Comparison of ENCODE assay signal across 28 cellular contexts in genomic region chr4:7735395-7735794, GRCh38.
"Had no signal": no experiment of that assay in that cellular context is flagged by ENCODE, and none has a peak within 500 bp of the region (broad histone marks: within the 10 kb centered on the region; RNA-seq: fewer than 3 reads in every experiment).

No MANE protein-coding gene starts in this region.

- H3K9me3 ChIP-seq: ascending aorta, colonic mucosa, esophagus squamous epithelium had no signal

- H3K36me3 ChIP-seq: ascending aorta, breast epithelium, cardiac muscle cell, colonic mucosa, esophagus squamous epithelium, heart right ventricle had no signal

- DNase-seq: activated CD4-positive, alpha-beta memory T cell treated with anti-CD3 and anti-CD28 coated beads, Interleukin-2, amount 10 ng/mL, durations not matched to agents 7 days and 5 days; activated CD4-positive, alpha-beta T cell treated with anti-CD3 and anti-CD28 coated beads for 4 hours; activated CD4-positive, alpha-beta T cell treated with anti-CD3 and anti-CD28 coated beads, Interleukin-2, amount 10 ng/mL, durations not matched to agents 7 days and 5 days; activated CD4-positive, alpha-beta T cell treated with anti-CD3 and anti-CD28 coated beads, Interleukin-2, amount 50 U/mL, for 4 hours; activated CD4-positive, CD25-positive, alpha-beta regulatory T cell; activated CD4-positive, CD25-positive, alpha-beta regulatory T cell treated with anti-CD3 and anti-CD28 coated beads, Interleukin-2, amount 50 U/mL, for 72 hours; activated CD8-positive, alpha-beta memory T cell treated with anti-CD3 and anti-CD28 coated beads, Interleukin-2, amount 50 U/mL, for 48 hours; activated gamma-delta T cell; activated naive CD4-positive, alpha-beta T cell; activated naive CD4-positive, alpha-beta T cell treated with anti-CD3 and anti-CD28 coated beads, Interleukin-2, amount 10 ng/mL, durations not matched to agents 7 days and 5 days; activated naive CD8-positive, alpha-beta T cell treated with anti-CD3 and anti-CD28 coated beads, Interleukin-2, amount 10 ng/mL, durations not matched to agents 7 days and 5 days; activated T-cell treated with anti-CD3 and anti-CD28 coated beads for 4 hours; activated T-cell treated with anti-CD3 and anti-CD28 coated beads, Interleukin-2, amount 50 U/mL, for 24 hours; activated T-cell treated with anti-CD3 and anti-CD28 coated beads, Interleukin-2, amount 50 U/mL, for 72 hours; central memory CD4-positive, alpha-beta T cell; cerebellar nuclear complex; colonic mucosa; effector CD8-positive, alpha-beta T cell; esophagus squamous epithelium; foreskin melanocyte; heart right ventricle; T-helper 17 cell; T1000 had no signal

- H3K4me3 ChIP-seq: ascending aorta, breast epithelium, cardiac muscle cell, colonic mucosa, esophagus squamous epithelium, gastroesophageal sphincter, heart right ventricle had no signal

- H3K27ac ChIP-seq: ascending aorta, breast epithelium, cardiac muscle cell, colonic mucosa, epithelial cell of prostate, esophagus squamous epithelium, gastroesophageal sphincter, heart right ventricle had no signal

- H3K27me3 ChIP-seq: ascending aorta, breast epithelium, cardiac muscle cell, colonic mucosa, gastroesophageal sphincter had no signal

- H3K4me1 ChIP-seq: ascending aorta, breast epithelium, colonic mucosa, esophagus squamous epithelium, gastroesophageal sphincter, heart right ventricle had no signal
